Comparison of ENCODE assay signal across 14 cellular contexts in genomic region chr6:93088675-93089575, GRCh38.
A peak's percentile ranks its signal among the peaks of the same experiment; 100 is the strongest.
DNase-seq lines count a peak whose midpoint lies in the region; ATAC-seq and TF ChIP-seq lines count a peak whose summit lies in the region.
"Had no signal": no experiment of that assay in that cellular context is flagged by ENCODE, and none has a peak within 500 bp of the region (broad histone marks: within the 10 kb centered on the region; RNA-seq: fewer than 3 reads in every experiment).

No MANE protein-coding gene starts in this region.

- no peak overlapping the region for H3K4me3 Mint-ChIP-seq in WTC11
- peak overlapping the region; percentile 49 for H3K4me3 Mint-ChIP-seq in mesothelial cell of epicardium

- H3K27ac ChIP-seq in ACC112 (ENCODE audit: low read depth, low read length): no peak overlapping the region
- H3K27ac ChIP-seq in WERI-Rb-1: no peak overlapping the region

- peaks cover 43% of the 10 kb centered on the region for H3K4me1 Mint-ChIP-seq in WTC11
- H3K4me1 Mint-ChIP-seq in mesothelial cell of epicardium: peaks cover 24% of the 10 kb centered on the region

- no peaks in the 10 kb centered on the region for H3K4me1 ChIP-seq in ACC112 (ENCODE audit: control insufficient read depth, insufficient read depth, low read length, unreplicated experiment)

- TF ChIP-seq CTCF in WTC11 (IDR thresholded peaks at IDR 0.05) (no peak), mesothelial cell of epicardium (IDR thresholded peaks at IDR 0.05; ENCODE audit: unreplicated experiment) (no peak), WERI-Rb-1 (IDR thresholded peaks at IDR 0.05; ENCODE audit: low read depth, low read length) (no peak)

- H3K79me2 ChIP-seq in ACC112 (ENCODE audit: control insufficient read depth, insufficient read depth, low read length, unreplicated experiment): no peaks in the 10 kb centered on the region

- peak; percentile 24; the same call in 1 of the 2 replicates for ATAC-seq in WTC11
- ATAC-seq: K562 had no signal

- CTCF ChIA-PET in WTC11 (lab: Charles Lee): interaction anchor here (1.4 kb wide), 1 partner anchor 14 kb away, joined by 3 read pairs; no protein-coding TSS in a partner anchor

- H3K27me3 ChIP-seq in ACC112 (ENCODE audit: insufficient read depth, low read length) (peaks cover 14% of the 10 kb centered on the region; the same call in 1 of the 2 replicates), WERI-Rb-1 (ENCODE audit: insufficient read depth, low read depth, severe bottlenecking) (no peaks in the 10 kb centered on the region)

- H2AFZ ChIP-seq in ACC112 (ENCODE audit: low read length, unreplicated experiment): no peak overlapping the region

- H3K36me3 Mint-ChIP-seq in WTC11: no peaks in the 10 kb centered on the region
- H3K36me3 Mint-ChIP-seq in mesothelial cell of epicardium: no peaks in the 10 kb centered on the region

- DNase-seq in KBM-7 (peak; percentile 0), WTC11 (ENCODE audit: low spot score) (no peak), mesothelial cell of epicardium (ENCODE audit: low spot score in 2 of 2, unreplicated experiment in 2 of 2) (no peak), WERI-Rb-1 (no peak), hippocampal formation (lab: John Stamatoyannopoulos, UW) (no peak), mucosa of gallbladder (ENCODE audit: low spot score) (no peak), GOT3 (lab: John Stamatoyannopoulos, UW) (no peak)
- DNase-seq: activated naive CD4-positive, alpha-beta T cell; effector memory CD4-positive, alpha-beta T cell; NK-92 treated with Interleukin-12 subunit alpha and Interleukin-12 subunit beta, amount 100 ng/mL, for 24 hours; SIG-M5; stimulated activated CD4-positive, alpha-beta T cell treated with anti-CD3 and anti-CD28 coated beads, Interleukin-15, amount 100 ng/mL, for 24 hours had no signal

- in situ Hi-C loops in KBM-7 (cut with MboI; ENCODE audit: low pct_unique_long_range_greater_than_20kb, low sequenced_read_pairs): no loop called here

- H3K27ac Mint-ChIP-seq in WTC11: no peak overlapping the region
- H3K27ac Mint-ChIP-seq in mesothelial cell of epicardium: peak overlapping the region; percentile 95

- H3K4me3 ChIP-seq in ACC112 (ENCODE audit: low read depth, low read length) (0 out of 2 replicates have a peak overlapping the region, but pooled peaks have one; percentile 36), WERI-Rb-1 (ENCODE audit: low read depth, low read length) (no peak overlapping the region)
- H3K4me3 ChIP-seq: K562 had no signal

- H3K9me3 Mint-ChIP-seq in WTC11: no peaks in the 10 kb centered on the region
- no peaks in the 10 kb centered on the region for H3K9me3 Mint-ChIP-seq in mesothelial cell of epicardium

- no peaks in the 10 kb centered on the region for H3K9me3 ChIP-seq in WERI-Rb-1 (ENCODE audit: severe bottlenecking)

- H3K36me3 ChIP-seq in ACC112 (ENCODE audit: insufficient read depth, low read length) (no peaks in the 10 kb centered on the region), WERI-Rb-1 (no peaks in the 10 kb centered on the region)

- POLR2A ChIA-PET in WTC11 (lab: Charles Lee): no interaction called here

- H3K27me3 Mint-ChIP-seq in WTC11 (ENCODE audit: low read depth): no peaks in the 10 kb centered on the region; the same call in 1 of the 2 replicates
- no peaks in the 10 kb centered on the region for H3K27me3 Mint-ChIP-seq in mesothelial cell of epicardium (ENCODE audit: low read depth)

TF ChIP-seq in WTC11, 78 proteins besides CTCF, POLR2A, EP300 and RAD21:
- TF ChIP-seq ZNF396 (CRISPR knock-in tag; IDR thresholded peaks at IDR 0.05; ENCODE audit: borderline replicate concordance): no peak
- TF ChIP-seq JUN (CRISPR knock-in tag; IDR thresholded peaks at IDR 0.05): no peak
- no peak for TF ChIP-seq E2F5 (CRISPR knock-in tag; IDR thresholded peaks at IDR 0.05)
